ENCODE assay signal across 23 cellular contexts in the genomic region with DNA sequence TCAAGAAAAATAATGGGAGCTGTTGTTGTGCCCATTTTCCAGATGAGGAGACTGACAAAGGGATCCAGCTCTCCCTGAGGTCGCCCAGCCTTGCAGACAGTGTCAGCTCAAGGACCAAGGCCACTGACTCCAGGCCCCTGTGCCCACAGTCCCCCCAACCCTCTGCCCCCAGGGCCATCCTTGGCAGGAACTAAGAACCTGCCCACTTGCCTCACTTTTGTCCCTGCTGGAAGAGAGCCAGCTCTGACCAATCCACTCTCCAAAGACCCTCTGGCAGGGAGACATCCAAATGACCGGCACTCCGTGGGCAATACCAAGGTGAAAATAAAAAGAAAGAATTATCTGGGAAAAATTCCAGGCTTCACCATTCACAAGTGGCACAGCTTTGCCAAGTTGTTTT.
DNase-seq lines count a peak whose midpoint lies in the region; TF ChIP-seq lines count a peak whose summit lies in the region.
"Had no signal": no experiment of that assay in that cellular context is flagged by ENCODE, and none has a peak within 500 bp of the region (broad histone marks: within the 10 kb centered on the region; RNA-seq: fewer than 3 reads in every experiment).

No MANE protein-coding gene starts in this region.

- H3K14ac ChIP-seq in mesenchymal stem cell (ENCODE audit: low read length in 2 of 2): no peak overlapping the region

- H2AFZ ChIP-seq in mesenchymal stem cell (ENCODE audit: low read depth, low read length): no peak overlapping the region
- H2AFZ ChIP-seq: GM23248 had no signal

- no peak overlapping the region for H3K9ac ChIP-seq in mesenchymal stem cell (ENCODE audit: low read length)
- H3K9ac ChIP-seq: GM23248 had no signal

- TF ChIP-seq POLR2A in sigmoid colon (IDR thresholded peaks at IDR 0.05): no peak

- H3K27me3 ChIP-seq in right atrium auricular region: no peaks in the 10 kb centered on the region
- H3K27me3 ChIP-seq in mesenchymal stem cell (ENCODE audit: control insufficient read depth in 1 of 2, insufficient read depth in 1 of 2, low read length in 2 of 2): no peaks in the 10 kb centered on the region
- no peaks in the 10 kb centered on the region for H3K27me3 ChIP-seq in sigmoid colon

- no peak for TF ChIP-seq EP300 in sigmoid colon (IDR thresholded peaks at IDR 0.05)

- H3K27me3 Mint-ChIP-seq in osteocyte (ENCODE audit: unreplicated experiment): no peaks in the 10 kb centered on the region

- H4K8ac ChIP-seq in mesenchymal stem cell (ENCODE audit: low read length): no peak overlapping the region

- H3K36me3 Mint-ChIP-seq in osteocyte (ENCODE audit: unreplicated experiment): no peaks in the 10 kb centered on the region
- H3K36me3 Mint-ChIP-seq: CD4-positive, alpha-beta memory T cell had no signal

- H3K9me3 ChIP-seq in right atrium auricular region (no peaks in the 10 kb centered on the region), mesenchymal stem cell (ENCODE audit: control insufficient read depth, low read length) (no peaks in the 10 kb centered on the region), sigmoid colon (no peaks in the 10 kb centered on the region)
- H3K9me3 ChIP-seq: A549, Caco-2 had no signal

- 68% methylated on average over 3 of the region's 3 CpGs for WGBS in mesenchymal stem cell
- 63 to 80% methylated on average over 3 of the region's 3 CpGs for WGBS in sigmoid colon, 2 donors

- H3K23ac ChIP-seq in mesenchymal stem cell (ENCODE audit: low read length in 2 of 2): no peak overlapping the region

- H3K9me3 Mint-ChIP-seq in osteocyte (ENCODE audit: unreplicated experiment): peaks cover 36% of the 10 kb centered on the region

- no peaks in the 10 kb centered on the region for H3K4me1 Mint-ChIP-seq in osteocyte (ENCODE audit: unreplicated experiment)
- H3K4me1 Mint-ChIP-seq: CD4-positive, alpha-beta memory T cell had no signal

- H2BK15ac ChIP-seq in mesenchymal stem cell (ENCODE audit: low read depth, poor library complexity, severe bottlenecking): no peak overlapping the region

- no peak overlapping the region for H3K4me2 ChIP-seq in mesenchymal stem cell (ENCODE audit: low read length, poor library complexity, severe bottlenecking)
- H3K4me2 ChIP-seq: A549 had no signal

- H3K4ac ChIP-seq in mesenchymal stem cell (ENCODE audit: low read depth in 1 of 2, low read length in 2 of 2): no peak overlapping the region

- H3K36me3 ChIP-seq in right atrium auricular region: no peaks in the 10 kb centered on the region
- H3K36me3 ChIP-seq in mesenchymal stem cell (ENCODE audit: control insufficient read depth in 1 of 2, insufficient read depth in 2 of 2, low read depth in 1 of 2, low read length in 2 of 2): no peaks in the 10 kb centered on the region
- H3K36me3 ChIP-seq in sigmoid colon: no peaks in the 10 kb centered on the region

- H2BK120ac ChIP-seq in mesenchymal stem cell (ENCODE audit: low read depth, low read length): no peak overlapping the region

- no peak overlapping the region for H3K4me3 Mint-ChIP-seq in osteocyte (ENCODE audit: unreplicated experiment)
- H3K4me3 Mint-ChIP-seq: CD4-positive, alpha-beta memory T cell had no signal

- no peaks in the 10 kb centered on the region for H3K79me1 ChIP-seq in mesenchymal stem cell (replicated peaks; ENCODE audit: low read length, poor library complexity, severe bottlenecking)

- no peak overlapping the region for H2BK5ac ChIP-seq in mesenchymal stem cell (ENCODE audit: low read depth, low read length, poor library complexity, severe bottlenecking)

- TF ChIP-seq CTCF in right atrium auricular region (IDR thresholded peaks at IDR 0.05) (no peak), coronary artery (IDR thresholded peaks at IDR 0.05) (no peak), osteocyte (IDR thresholded peaks at IDR 0.05) (no peak), sigmoid colon (IDR thresholded peaks at IDR 0.05) (no peak)

- no peak overlapping the region for H4K91ac ChIP-seq in mesenchymal stem cell (ENCODE audit: low read length)

- H3K27ac Mint-ChIP-seq in osteocyte (ENCODE audit: unreplicated experiment): no peak overlapping the region
- H3K27ac Mint-ChIP-seq: CD4-positive, alpha-beta memory T cell had no signal

- H2BK12ac ChIP-seq in mesenchymal stem cell (ENCODE audit: low read length in 2 of 2): no peak overlapping the region

- DNase-seq in cardiac septum (ENCODE audit: low spot score) (peak; percentile 66), right atrium auricular region (ENCODE audit: low spot score) (no peak), coronary artery (ENCODE audit: low spot score) (peak; percentile 47), osteocyte (ENCODE audit: extremely low spot score, unreplicated experiment) (peak; percentile 77), ureter (ENCODE audit: low spot score) (peak; percentile 30), mesenchymal stem cell (no peak), sigmoid colon (no peak)
- DNase-seq: Caco-2; CD4-positive, alpha-beta memory T cell; DMS 273 treated with DMSO at 0.1 percent for 48 hours; DMS79 treated with DMSO at 0.1 percent for 48 hours; GM23248; HCEC 1CT; KG1; NCI-H1092; NCI-H1436; NCI-H187 treated with DMSO at 0.1 percent for 48 hours; NCI-H2107; NCI-H446 treated with DMSO at 0.1 percent for 48 hours; NCI-H69; SIG-M5 had no signal

- H3K4me1 ChIP-seq in right atrium auricular region: no peaks in the 10 kb centered on the region
- H3K4me1 ChIP-seq in mesenchymal stem cell (ENCODE audit: control insufficient read depth, insufficient read depth, low read depth, low read length): no peaks in the 10 kb centered on the region
- H3K4me1 ChIP-seq in sigmoid colon: no peaks in the 10 kb centered on the region
- H3K4me1 ChIP-seq: A549, Caco-2 had no signal

- no peak overlapping the region for H3K4me3 ChIP-seq in right atrium auricular region
- H3K4me3 ChIP-seq in coronary artery: no peak overlapping the region
- H3K4me3 ChIP-seq in mesenchymal stem cell (ENCODE audit: insufficient read depth in 1 of 2, low read depth in 1 of 2, low read length in 2 of 2): no peak overlapping the region
- H3K4me3 ChIP-seq in sigmoid colon: no peak overlapping the region
- H3K4me3 ChIP-seq: A549, GM23248 had no signal

- H3K27ac ChIP-seq in right atrium auricular region (no peak overlapping the region), coronary artery (no peak overlapping the region), mesenchymal stem cell (ENCODE audit: low read length, poor library complexity, severe bottlenecking) (no peak overlapping the region), sigmoid colon (no peak overlapping the region)
- H3K27ac ChIP-seq: A549, GM23248, RWPE1 had no signal

- no peak overlapping the region for H3K18ac ChIP-seq in mesenchymal stem cell (ENCODE audit: low read depth in 1 of 2, low read length in 2 of 2)

- no peak overlapping the region for H2AK5ac ChIP-seq in mesenchymal stem cell (ENCODE audit: low read length, severe bottlenecking)

- intact Hi-C loops in cardiac septum (cut with DNase I): no loop called here
- intact Hi-C loops in sigmoid colon (cut with DNase I): no loop called here

Comparison
In these comparisons a context has a peak if more than half of its experiments do, and no peak if none do; other contexts are left out.
1. DNase-seq: peak in cardiac septum (single experiment), coronary artery (single experiment), osteocyte (single experiment) and ureter (single experiment); none in right atrium auricular region (single experiment), mesenchymal stem cell (single experiment) and sigmoid colon (single experiment).